13 cellular contexts compared by ENCODE assay signal in the genomic region with DNA sequence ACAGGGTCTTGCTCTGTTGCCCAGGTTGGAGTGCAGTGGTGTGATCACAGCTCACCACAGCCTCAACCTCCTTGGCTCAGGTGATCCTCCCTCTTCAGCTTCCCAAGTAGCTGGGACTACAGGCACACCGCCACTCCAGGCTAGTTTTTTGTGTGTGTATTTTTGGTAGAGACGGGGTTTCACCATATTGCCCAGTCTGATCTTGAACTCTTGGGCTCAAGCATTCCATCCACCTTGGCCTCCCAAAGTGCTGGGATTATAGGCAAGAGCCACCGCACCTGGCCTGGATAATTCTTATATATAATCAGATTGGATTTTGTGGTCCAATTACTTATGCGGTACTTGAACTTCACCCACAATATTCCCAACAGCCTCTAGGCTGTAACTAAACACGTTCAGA. TPM values are rescaled to one million over a fixed set of nuclear protein-coding genes. Genes with fewer than 3 reads are reported as not detected.
DNase-seq lines count a peak whose midpoint lies in the region; ATAC-seq and TF ChIP-seq lines count a peak whose summit lies in the region.
"Had no signal": no experiment of that assay in that cellular context is flagged by ENCODE, and none has a peak within 500 bp of the region (broad histone marks: within the 10 kb centered on the region; RNA-seq: fewer than 3 reads in every experiment).

No MANE protein-coding gene starts in this region.

- peaks cover 33% of the 10 kb centered on the region for H3K36me3 ChIP-seq in SU-DHL-6 (ENCODE audit: low read length)

- no peak overlapping the region for H3K4me2 ChIP-seq in SU-DHL-6 (ENCODE audit: low read depth, low read length, poor library complexity, severe bottlenecking)
- H3K4me2 ChIP-seq: GM23338 had no signal

- no peak overlapping the region for H2AFZ ChIP-seq in SU-DHL-6 (ENCODE audit: low read depth, low read length, severe bottlenecking)
- H2AFZ ChIP-seq: GM23338 had no signal

- DNase-seq in activated naive CD4-positive, alpha-beta T cell treated with anti-CD3 and anti-CD28 coated beads, Interleukin-2, amount 50 U/mL, for 72 hours (ENCODE audit: low spot score in 2 of 2) = no peak
- no peak for DNase-seq in naive thymus-derived CD8-positive, alpha-beta T cell
- DNase-seq in amniotic stem cell (lab: John Stamatoyannopoulos, UW) = no peak
- no peak for DNase-seq in foreskin fibroblast
- DNase-seq in DMS 273 (lab: John Stamatoyannopoulos, UW; ENCODE audit: unreplicated experiment) = no peak
- DNase-seq: AML-193; CD4-positive, CD25-positive, alpha-beta regulatory T cell; NCI-H1092; NCI-H69 had no signal

- peak overlapping the region; percentile 43; the same call in 1 of the 2 replicates for H3K27ac ChIP-seq in SU-DHL-6 (ENCODE audit: low read depth, low read length)

- no peaks in the 10 kb centered on the region for H3K27me3 Mint-ChIP-seq in activated naive CD4-positive, alpha-beta T cell treated with anti-CD3 and anti-CD28 coated beads, Interleukin-2, amount 50 U/mL, for 24 hours
- H3K27me3 Mint-ChIP-seq in naive thymus-derived CD8-positive, alpha-beta T cell = no peaks in the 10 kb centered on the region
- H3K27me3 Mint-ChIP-seq: CD4-positive, CD25-positive, alpha-beta regulatory T cell had no signal

- H3K9me2 ChIP-seq in SU-DHL-6 (replicated peaks; ENCODE audit: insufficient read depth, low read length) = no peaks in the 10 kb centered on the region

- no peaks in the 10 kb centered on the region for H3K9me3 Mint-ChIP-seq in activated naive CD4-positive, alpha-beta T cell treated with anti-CD3 and anti-CD28 coated beads, Interleukin-2, amount 50 U/mL, for 24 hours
- H3K9me3 Mint-ChIP-seq in activated naive CD4-positive, alpha-beta T cell treated with anti-CD3 and anti-CD28 coated beads, Interleukin-2, amount 50 U/mL, for 72 hours = no peaks in the 10 kb centered on the region
- H3K9me3 Mint-ChIP-seq in naive thymus-derived CD8-positive, alpha-beta T cell = no peaks in the 10 kb centered on the region
- H3K9me3 Mint-ChIP-seq: CD4-positive, CD25-positive, alpha-beta regulatory T cell; GM23338 had no signal

- peaks cover 74% of the 10 kb centered on the region for H3F3A ChIP-seq in SU-DHL-6 (ENCODE audit: insufficient read depth)

- H3K9me3 ChIP-seq in SU-DHL-6 (ENCODE audit: insufficient read depth, low read length) = no peaks in the 10 kb centered on the region

- no peak overlapping the region for H3K4me3 ChIP-seq in SU-DHL-6 (ENCODE audit: insufficient read depth, low read length, poor library complexity, severe bottlenecking)
- H3K4me3 ChIP-seq in foreskin fibroblast (ENCODE audit: low read depth in 1 of 2, low read length in 2 of 2) = no peak overlapping the region
- H3K4me3 ChIP-seq: GM23338 had no signal

- peaks cover 48% of the 10 kb centered on the region for H3K79me2 ChIP-seq in SU-DHL-6 (ENCODE audit: insufficient read depth, low read length)

- TF ChIP-seq CTCF in SU-DHL-6 (IDR thresholded peaks at IDR 0.05; ENCODE audit: insufficient read depth, low read length, poor library complexity, severe bottlenecking) (no peak), foreskin fibroblast (IDR thresholded peaks at IDR 0.05; ENCODE audit: low read depth, low read length) (no peak)

- H3K36me3 Mint-ChIP-seq in activated naive CD4-positive, alpha-beta T cell treated with anti-CD3 and anti-CD28 coated beads, Interleukin-2, amount 50 U/mL, for 24 hours = peaks cover 6% of the 10 kb centered on the region
- H3K36me3 Mint-ChIP-seq in activated naive CD4-positive, alpha-beta T cell treated with anti-CD3 and anti-CD28 coated beads, Interleukin-2, amount 50 U/mL, for 72 hours = no peaks in the 10 kb centered on the region
- H3K36me3 Mint-ChIP-seq in naive thymus-derived CD8-positive, alpha-beta T cell = peaks cover 0 to 51% (median 15%) of the 10 kb centered on the region in 3 donors

- H4K20me1 ChIP-seq in SU-DHL-6 (ENCODE audit: low read depth, low read length) = no peaks in the 10 kb centered on the region

- H3K4me1 Mint-ChIP-seq in activated naive CD4-positive, alpha-beta T cell treated with anti-CD3 and anti-CD28 coated beads, Interleukin-2, amount 50 U/mL, for 24 hours = peaks cover 66% of the 10 kb centered on the region
- peaks cover 26 to 71% (median 54%) of the 10 kb centered on the region in 4 donors for H3K4me1 Mint-ChIP-seq in naive thymus-derived CD8-positive, alpha-beta T cell

- no peak for ATAC-seq in activated naive CD4-positive, alpha-beta T cell treated with anti-CD3 and anti-CD28 coated beads, Interleukin-2, amount 50 U/mL, for 72 hours
- ATAC-seq in naive thymus-derived CD8-positive, alpha-beta T cell = no peak
- ATAC-seq: GM23338, Right ventricle myocardium inferior had no signal

- H3K9ac ChIP-seq in SU-DHL-6 (ENCODE audit: low read length) = no peak overlapping the region

- peak overlapping the region; percentile 55 for H3K27ac Mint-ChIP-seq in activated naive CD4-positive, alpha-beta T cell treated with anti-CD3 and anti-CD28 coated beads, Interleukin-2, amount 50 U/mL, for 24 hours
- no peak overlapping the region for H3K27ac Mint-ChIP-seq in activated naive CD4-positive, alpha-beta T cell treated with anti-CD3 and anti-CD28 coated beads, Interleukin-2, amount 50 U/mL, for 72 hours
- H3K27ac Mint-ChIP-seq in naive thymus-derived CD8-positive, alpha-beta T cell = peak overlapping the region in 6 of 10 donors; percentile 24 to 75 (median 46)
- H3K27ac Mint-ChIP-seq: GM23338 had no signal

- no peaks in the 10 kb centered on the region for H3K27me3 ChIP-seq in SU-DHL-6 (ENCODE audit: low read length)

- no peak overlapping the region for H3K4me3 Mint-ChIP-seq in activated naive CD4-positive, alpha-beta T cell treated with anti-CD3 and anti-CD28 coated beads, Interleukin-2, amount 50 U/mL, for 24 hours
- no peak overlapping the region for H3K4me3 Mint-ChIP-seq in naive thymus-derived CD8-positive, alpha-beta T cell
- H3K4me3 Mint-ChIP-seq: CD4-positive, CD25-positive, alpha-beta regulatory T cell; GM23338 had no signal

- POLR2A ChIA-PET in naive thymus-derived CD8-positive, alpha-beta T cell (lab: Charles Lee) = interaction anchor here (1.1 to 6.6 kb wide), 3 partner anchors 11 to 108 kb away, joined by 3 to 65 read pairs (median 44); partner anchors contain the start of gene CCDC69

RNA-seq across cellular contexts. Expression of gene CCDC69, which starts 19.8 kb away (rescaled TPM):
- total RNA-seq in activated naive CD4-positive, alpha-beta T cell treated with anti-CD3 and anti-CD28 coated beads, Interleukin-2, amount 50 U/mL, for 72 hours = 10 to 100 TPM; 21.0 to 23.8 TPM
- total RNA-seq in naive thymus-derived CD8-positive, alpha-beta T cell = 100 to 1,000 TPM; 131 to 151 TPM
- polyA plus RNA-seq in naive thymus-derived CD8-positive, alpha-beta T cell = 100 to 1,000 TPM in 1 of 3 donors, 10 to 100 TPM in 2; 79.8 to 130 (median 98.1) TPM

RNA-seq across cellular contexts. Expression of gene ANXA6, which starts 46.5 kb away (rescaled TPM):
- 100 to 1,000 TPM; 282 to 356 TPM for total RNA-seq in activated naive CD4-positive, alpha-beta T cell treated with anti-CD3 and anti-CD28 coated beads, Interleukin-2, amount 50 U/mL, for 72 hours
- 100 to 1,000 TPM; 334 to 359 TPM for total RNA-seq in naive thymus-derived CD8-positive, alpha-beta T cell
- 100 to 1,000 TPM; 242 to 318 (median 254) TPM for polyA plus RNA-seq in naive thymus-derived CD8-positive, alpha-beta T cell

RNA-seq across cellular contexts. Expression of gene GM2A, which starts 48.9 kb away (rescaled TPM):
- total RNA-seq in activated naive CD4-positive, alpha-beta T cell treated with anti-CD3 and anti-CD28 coated beads, Interleukin-2, amount 50 U/mL, for 72 hours = 10 to 100 TPM; 36.8 to 85.2 TPM
- 10 to 100 TPM; 12.5 to 13.8 TPM for total RNA-seq in naive thymus-derived CD8-positive, alpha-beta T cell
- polyA plus RNA-seq in naive thymus-derived CD8-positive, alpha-beta T cell = 1 to 10 TPM; 3.8 to 6.5 (median 5.6) TPM

Comparison
In these comparisons a context has a peak if more than half of its experiments do, and no peak if none do; other contexts are left out.
1. H3K27ac Mint-ChIP-seq: peak in activated naive CD4-positive, alpha-beta T cell treated with anti-CD3 and anti-CD28 coated beads, Interleukin-2, amount 50 U/mL, for 24 hours (single experiment) and naive thymus-derived CD8-positive, alpha-beta T cell (6 of 10); none in activated naive CD4-positive, alpha-beta T cell treated with anti-CD3 and anti-CD28 coated beads, Interleukin-2, amount 50 U/mL, for 72 hours (0 of 2).
2. RNA of gene CCDC69, which starts 19.8 kb away (total RNA-seq): 131 to 151 TPM in naive thymus-derived CD8-positive, alpha-beta T cell; 21.0 to 23.8 TPM in activated naive CD4-positive, alpha-beta T cell treated with anti-CD3 and anti-CD28 coated beads, Interleukin-2, amount 50 U/mL, for 72 hours; every median in the first group is over 4 times any median in the second.